ENCODE assay signal across 1 cellular context in the genomic region with DNA sequence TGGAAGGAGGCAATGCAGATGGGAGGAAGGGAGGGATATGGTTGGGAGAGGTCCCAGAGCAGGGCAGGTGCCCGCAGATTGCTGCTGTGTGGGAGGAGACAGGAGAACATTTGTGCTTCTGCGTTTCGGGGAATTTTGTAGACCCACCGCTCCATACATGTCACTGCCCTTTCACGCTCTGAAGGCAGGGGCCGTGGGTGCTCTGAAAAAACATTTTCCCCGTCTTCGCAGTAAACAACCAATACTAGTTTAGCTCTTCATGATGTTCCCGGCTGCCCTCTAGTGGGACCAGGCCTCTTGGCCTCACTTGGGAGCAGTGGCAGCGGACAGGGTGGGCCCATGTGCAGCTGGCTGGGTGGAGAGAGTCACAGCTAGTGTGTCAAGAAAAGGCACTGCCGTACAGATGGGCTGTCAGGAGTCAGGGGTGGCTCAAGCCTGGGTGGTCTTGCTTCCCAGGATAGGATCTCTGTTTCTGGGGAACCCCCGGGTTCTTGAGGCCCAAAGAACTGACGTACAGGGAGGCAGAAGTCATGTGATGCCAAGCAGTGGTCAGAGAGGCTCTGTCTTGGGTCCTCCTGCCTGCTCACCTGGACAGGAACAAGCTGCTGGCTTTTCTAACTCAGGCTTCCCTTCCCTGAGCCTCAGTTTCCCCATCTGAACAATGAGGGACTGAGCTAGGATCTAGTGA.
TF ChIP-seq lines count a peak whose summit lies in the region.

No MANE protein-coding gene starts in this region.

TF ChIP-seq in GM12878, 131 proteins besides CTCF, POLR2A, EP300 and RAD21 (continued from another document and continues in another):
- TF ChIP-seq SREBF1 (IDR thresholded peaks at IDR 0.05; ENCODE audit: low read length): no peak
- no peak for TF ChIP-seq NR2C1 (IDR thresholded peaks at IDR 0.05)
- TF ChIP-seq SREBF2 (IDR thresholded peaks at IDR 0.05; ENCODE audit: low read length): no peak
- peak; percentile 59; the same call in 1 of the 2 replicates for TF ChIP-seq ZNF384 (IDR thresholded peaks at IDR 0.05; ENCODE audit: borderline replicate concordance, low read depth, low read length)
- no peak for TF ChIP-seq BMI1 (IDR thresholded peaks at IDR 0.05; ENCODE audit: borderline replicate concordance)
- TF ChIP-seq POU2F2 (IDR thresholded peaks at IDR 0.05; ENCODE audit: borderline replicate concordance, low read depth, low read length): no peak
- TF ChIP-seq ZNF207 (IDR thresholded peaks at IDR 0.05; ENCODE audit: borderline replicate concordance): no peak; the same call in 1 of the 2 replicates
- TF ChIP-seq YY1 (IDR thresholded peaks at IDR 0.05; ENCODE audit: low read depth, low read length): 0 out of 2 replicates have a peak, but pooled peaks have one; percentile 23
- TF ChIP-seq, protein P1, sequence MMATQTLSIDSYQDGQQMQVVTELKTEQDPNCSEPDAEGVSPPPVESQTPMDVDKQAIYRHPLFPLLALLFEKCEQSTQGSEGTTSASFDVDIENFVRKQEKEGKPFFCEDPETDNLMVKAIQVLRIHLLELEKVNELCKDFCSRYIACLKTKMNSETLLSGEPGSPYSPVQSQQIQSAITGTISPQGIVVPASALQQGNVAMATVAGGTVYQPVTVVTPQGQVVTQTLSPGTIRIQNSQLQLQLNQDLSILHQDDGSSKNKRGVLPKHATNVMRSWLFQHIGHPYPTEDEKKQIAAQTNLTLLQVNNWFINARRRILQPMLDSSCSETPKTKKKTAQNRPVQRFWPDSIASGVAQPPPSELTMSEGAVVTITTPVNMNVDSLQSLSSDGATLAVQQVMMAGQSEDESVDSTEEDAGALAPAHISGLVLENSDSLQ (IDR thresholded peaks at IDR 0.05): no peak; the same call in 1 of the 2 replicates
- peak; percentile 61 for TF ChIP-seq MTA2 (IDR thresholded peaks at IDR 0.05; ENCODE audit: low read depth)
- TF ChIP-seq TARDBP (IDR thresholded peaks at IDR 0.05; ENCODE audit: borderline replicate concordance): 0 out of 2 replicates have a peak, but pooled peaks have one; percentile 13
- peak; percentile 7; the same call in 1 of the 2 replicates for TF ChIP-seq CBFB (IDR thresholded peaks at IDR 0.05; ENCODE audit: low read depth)
- TF ChIP-seq, protein P2, sequence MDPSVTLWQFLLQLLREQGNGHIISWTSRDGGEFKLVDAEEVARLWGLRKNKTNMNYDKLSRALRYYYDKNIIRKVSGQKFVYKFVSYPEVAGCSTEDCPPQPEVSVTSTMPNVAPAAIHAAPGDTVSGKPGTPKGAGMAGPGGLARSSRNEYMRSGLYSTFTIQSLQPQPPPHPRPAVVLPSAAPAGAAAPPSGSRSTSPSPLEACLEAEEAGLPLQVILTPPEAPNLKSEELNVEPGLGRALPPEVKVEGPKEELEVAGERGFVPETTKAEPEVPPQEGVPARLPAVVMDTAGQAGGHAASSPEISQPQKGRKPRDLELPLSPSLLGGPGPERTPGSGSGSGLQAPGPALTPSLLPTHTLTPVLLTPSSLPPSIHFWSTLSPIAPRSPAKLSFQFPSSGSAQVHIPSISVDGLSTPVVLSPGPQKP (IDR thresholded peaks at IDR 0.05; ENCODE audit: low read depth, low read length): no peak
- peak; percentile 87 for TF ChIP-seq SMC3 (IDR thresholded peaks at IDR 0.05; ENCODE audit: borderline replicate concordance, low read length)
- TF ChIP-seq ZNF217 (IDR thresholded peaks at IDR 0.05): 0 out of 2 replicates have a peak, but pooled peaks have one; percentile 31
- TF ChIP-seq, protein P3, sequence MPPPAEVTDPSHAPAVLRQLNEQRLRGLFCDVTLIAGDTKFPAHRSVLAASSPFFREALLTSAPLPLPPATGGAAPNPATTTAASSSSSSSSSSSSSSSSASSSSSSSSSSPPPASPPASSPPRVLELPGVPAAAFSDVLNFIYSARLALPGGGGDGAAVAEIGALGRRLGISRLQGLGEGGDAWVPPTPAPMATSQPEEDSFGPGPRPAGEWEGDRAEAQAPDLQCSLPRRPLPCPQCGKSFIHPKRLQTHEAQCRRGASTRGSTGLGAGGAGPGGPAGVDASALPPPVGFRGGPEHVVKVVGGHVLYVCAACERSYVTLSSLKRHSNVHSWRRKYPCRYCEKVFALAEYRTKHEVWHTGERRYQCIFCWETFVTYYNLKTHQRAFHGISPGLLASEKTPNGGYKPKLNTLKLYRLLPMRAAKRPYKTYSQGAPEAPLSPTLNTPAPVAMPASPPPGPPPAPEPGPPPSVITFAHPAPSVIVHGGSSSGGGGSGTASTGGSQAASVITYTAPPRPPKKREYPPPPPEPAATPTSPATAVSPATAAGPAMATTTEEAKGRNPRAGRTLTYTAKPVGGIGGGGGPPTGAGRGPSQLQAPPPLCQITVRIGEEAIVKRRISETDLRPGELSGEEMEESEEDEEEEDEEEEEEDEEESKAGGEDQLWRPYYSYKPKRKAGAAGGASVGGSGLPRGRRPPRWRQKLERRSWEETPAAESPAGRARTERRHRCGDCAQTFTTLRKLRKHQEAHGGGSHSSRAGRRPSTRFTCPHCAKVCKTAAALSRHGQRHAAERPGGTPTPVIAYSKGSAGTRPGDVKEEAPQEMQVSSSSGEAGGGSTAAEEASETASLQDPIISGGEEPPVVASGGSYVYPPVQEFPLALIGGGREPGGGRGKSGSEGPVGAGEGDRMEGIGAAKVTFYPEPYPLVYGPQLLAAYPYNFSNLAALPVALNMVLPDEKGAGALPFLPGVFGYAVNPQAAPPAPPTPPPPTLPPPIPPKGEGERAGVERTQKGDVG (CRISPR knock-in tag; IDR thresholded peaks at IDR 0.05): no peak
- TF ChIP-seq ESRRA (IDR thresholded peaks at IDR 0.05; ENCODE audit: low read length): no peak
- no peak for TF ChIP-seq STAT3 (IDR thresholded peaks at IDR 0.05; ENCODE audit: low read depth, low read length)
- no peak for TF ChIP-seq CHD1 (IDR thresholded peaks at IDR 0.05; ENCODE audit: low read depth, low read length)
- no peak for TF ChIP-seq ZNF274 (IDR thresholded peaks at IDR 0.05; ENCODE audit: insufficient read depth, insufficient read length)
- TF ChIP-seq DPF2 (IDR thresholded peaks at IDR 0.05): no peak; the same call in 1 of the 2 replicates
- TF ChIP-seq LARP7 (IDR thresholded peaks at IDR 0.05): peak; percentile 26; the same call in 1 of the 2 replicates
- TF ChIP-seq NFIC (IDR thresholded peaks at IDR 0.05; ENCODE audit: low read depth, low read length): no peak
- TF ChIP-seq, protein P4, sequence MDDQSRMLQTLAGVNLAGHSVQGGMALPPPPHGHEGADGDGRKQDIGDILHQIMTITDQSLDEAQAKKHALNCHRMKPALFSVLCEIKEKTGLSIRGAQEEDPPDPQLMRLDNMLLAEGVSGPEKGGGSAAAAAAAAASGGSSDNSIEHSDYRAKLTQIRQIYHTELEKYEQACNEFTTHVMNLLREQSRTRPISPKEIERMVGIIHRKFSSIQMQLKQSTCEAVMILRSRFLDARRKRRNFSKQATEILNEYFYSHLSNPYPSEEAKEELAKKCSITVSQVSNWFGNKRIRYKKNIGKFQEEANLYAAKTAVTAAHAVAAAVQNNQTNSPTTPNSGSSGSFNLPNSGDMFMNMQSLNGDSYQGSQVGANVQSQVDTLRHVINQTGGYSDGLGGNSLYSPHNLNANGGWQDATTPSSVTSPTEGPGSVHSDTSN (IDR thresholded peaks at IDR 0.05; ENCODE audit: insufficient replicate concordance, low read depth, low read length): no peak
- no peak for TF ChIP-seq HSF1 (IDR thresholded peaks at IDR 0.05; ENCODE audit: low read depth, low read length)
- no peak for TF ChIP-seq SMAD5 (IDR thresholded peaks at IDR 0.05; ENCODE audit: low read depth)
- TF ChIP-seq REST (IDR thresholded peaks at IDR 0.05; ENCODE audit: low read depth, low read length): no peak
- TF ChIP-seq BCL3 (IDR thresholded peaks at IDR 0.05; ENCODE audit: borderline replicate concordance, insufficient read depth, low read depth, low read length, poor library complexity, severe bottlenecking): no peak
- TF ChIP-seq RFX5 (IDR thresholded peaks at IDR 0.05; ENCODE audit: low read depth, low read length): 0 out of 2 replicates have a peak, but pooled peaks have one; percentile 7
- TF ChIP-seq TBL1XR1 (IDR thresholded peaks at IDR 0.05; ENCODE audit: low read depth, low read length): 0 out of 2 replicates have a peak, but pooled peaks have one; percentile 44
- TF ChIP-seq FOXK2 (IDR thresholded peaks at IDR 0.05): peak; percentile 73
- TF ChIP-seq PML (IDR thresholded peaks at IDR 0.05; ENCODE audit: low read length): no peak
- peak; percentile 60; the same call in 1 of the 2 replicates for TF ChIP-seq MYB (IDR thresholded peaks at IDR 0.05; ENCODE audit: borderline replicate concordance, low read depth, low read length)
- TF ChIP-seq, protein P5, sequence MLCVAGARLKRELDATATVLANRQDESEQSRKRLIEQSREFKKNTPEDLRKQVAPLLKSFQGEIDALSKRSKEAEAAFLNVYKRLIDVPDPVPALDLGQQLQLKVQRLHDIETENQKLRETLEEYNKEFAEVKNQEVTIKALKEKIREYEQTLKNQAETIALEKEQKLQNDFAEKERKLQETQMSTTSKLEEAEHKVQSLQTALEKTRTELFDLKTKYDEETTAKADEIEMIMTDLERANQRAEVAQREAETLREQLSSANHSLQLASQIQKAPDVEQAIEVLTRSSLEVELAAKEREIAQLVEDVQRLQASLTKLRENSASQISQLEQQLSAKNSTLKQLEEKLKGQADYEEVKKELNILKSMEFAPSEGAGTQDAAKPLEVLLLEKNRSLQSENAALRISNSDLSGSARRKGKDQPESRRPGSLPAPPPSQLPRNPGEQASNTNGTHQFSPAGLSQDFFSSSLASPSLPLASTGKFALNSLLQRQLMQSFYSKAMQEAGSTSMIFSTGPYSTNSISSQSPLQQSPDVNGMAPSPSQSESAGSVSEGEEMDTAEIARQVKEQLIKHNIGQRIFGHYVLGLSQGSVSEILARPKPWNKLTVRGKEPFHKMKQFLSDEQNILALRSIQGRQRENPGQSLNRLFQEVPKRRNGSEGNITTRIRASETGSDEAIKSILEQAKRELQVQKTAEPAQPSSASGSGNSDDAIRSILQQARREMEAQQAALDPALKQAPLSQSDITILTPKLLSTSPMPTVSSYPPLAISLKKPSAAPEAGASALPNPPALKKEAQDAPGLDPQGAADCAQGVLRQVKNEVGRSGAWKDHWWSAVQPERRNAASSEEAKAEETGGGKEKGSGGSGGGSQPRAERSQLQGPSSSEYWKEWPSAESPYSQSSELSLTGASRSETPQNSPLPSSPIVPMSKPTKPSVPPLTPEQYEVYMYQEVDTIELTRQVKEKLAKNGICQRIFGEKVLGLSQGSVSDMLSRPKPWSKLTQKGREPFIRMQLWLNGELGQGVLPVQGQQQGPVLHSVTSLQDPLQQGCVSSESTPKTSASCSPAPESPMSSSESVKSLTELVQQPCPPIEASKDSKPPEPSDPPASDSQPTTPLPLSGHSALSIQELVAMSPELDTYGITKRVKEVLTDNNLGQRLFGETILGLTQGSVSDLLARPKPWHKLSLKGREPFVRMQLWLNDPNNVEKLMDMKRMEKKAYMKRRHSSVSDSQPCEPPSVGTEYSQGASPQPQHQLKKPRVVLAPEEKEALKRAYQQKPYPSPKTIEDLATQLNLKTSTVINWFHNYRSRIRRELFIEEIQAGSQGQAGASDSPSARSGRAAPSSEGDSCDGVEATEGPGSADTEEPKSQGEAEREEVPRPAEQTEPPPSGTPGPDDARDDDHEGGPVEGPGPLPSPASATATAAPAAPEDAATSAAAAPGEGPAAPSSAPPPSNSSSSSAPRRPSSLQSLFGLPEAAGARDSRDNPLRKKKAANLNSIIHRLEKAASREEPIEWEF (IDR thresholded peaks at IDR 0.05; ENCODE audit: insufficient replicate concordance, low read depth, low read length): peak; percentile 61
- no peak for TF ChIP-seq EGR1 (IDR thresholded peaks at IDR 0.05; ENCODE audit: borderline replicate concordance in 1 of 2, low read depth in 2 of 2, low read length in 2 of 2)
- peak; percentile 82 for TF ChIP-seq IKZF1 (conservative IDR thresholded peaks at IDR 0.05)
